Comparison of ENCODE assay signal across 11 cellular contexts in genomic region chr21:26007911-26008579, GRCh38.
DNase-seq lines count a peak whose midpoint lies in the region; ATAC-seq and TF ChIP-seq lines count a peak whose summit lies in the region.
"Had no signal": no experiment of that assay in that cellular context is flagged by ENCODE, and none has a peak within 500 bp of the region (broad histone marks: within the 10 kb centered on the region; RNA-seq: fewer than 3 reads in every experiment).

No MANE protein-coding gene starts in this region.

- H3K79me2 ChIP-seq in neural progenitor cell (ENCODE audit: low read depth), result peaks cover 63% of the 10 kb centered on the region
- H3K79me2 ChIP-seq in MM.1S (ENCODE audit: low read length), result no peaks in the 10 kb centered on the region

- peak; percentile 12 for DNase-seq in EH (ENCODE audit: low read depth)
- peak; percentile 42 for DNase-seq in NCI-H2196 treated with DMSO at 0.1 percent for 48 hours (lab: John Stamatoyannopoulos, UW; ENCODE audit: unreplicated experiment)
- no peak for DNase-seq in neural progenitor cell (ENCODE audit: low spot score)
- no peak for DNase-seq in GM10248 (ENCODE audit: extremely low spot score)
- DNase-seq in activated T-cell treated with anti-CD3 and anti-CD28 coated beads, Interleukin-2, amount 50 U/mL, for 1 hour, result no peak
- DNase-seq in MM.1S, result no peak
- DNase-seq in stimulated activated naive CD8-positive, alpha-beta T cell treated with anti-CD3 and anti-CD28 coated beads, Interleukin-15, Interleukin-2, amounts not matched to agents 100 U/mL and 50 U/mL, for 24 hours, result no peak
- DNase-seq: effector memory CD8-positive, alpha-beta T cell; stimulated activated CD4-positive, alpha-beta T cell treated with anti-CD3 and anti-CD28 coated beads, Interleukin-4, amount 100 ng/mL, for 1 hour had no signal

- no peaks in the 10 kb centered on the region for H3K27me3 ChIP-seq in endocrine pancreas (ENCODE audit: control insufficient read depth, insufficient read depth, low read length)
- no peaks in the 10 kb centered on the region for H3K27me3 ChIP-seq in neural progenitor cell
- H3K27me3 ChIP-seq in MM.1S (replicated peaks; ENCODE audit: insufficient read depth, low read length), result no peaks in the 10 kb centered on the region

- H3F3A ChIP-seq in neural progenitor cell (ENCODE audit: low read depth) (peaks cover 16% of the 10 kb centered on the region), MM.1S (ENCODE audit: insufficient read depth, low read length) (peaks cover 7% of the 10 kb centered on the region)

- no peak overlapping the region for H3K4me3 Mint-ChIP-seq in neural progenitor cell
- H3K4me3 Mint-ChIP-seq: effector memory CD8-positive, alpha-beta T cell; T-helper 1 cell treated with Interleukin-12 subunit alpha and Interleukin-12 subunit beta and Interleukin-4 antibody, amounts not matched to agents 30 μg/mL and 1 μg/mL, for 36 hours had no signal

- no peaks in the 10 kb centered on the region for H3K36me3 ChIP-seq in endocrine pancreas (ENCODE audit: control insufficient read depth, insufficient read depth, low read length)
- H3K36me3 ChIP-seq in neural progenitor cell, result peaks cover 5% of the 10 kb centered on the region
- no peaks in the 10 kb centered on the region for H3K36me3 ChIP-seq in MM.1S (replicated peaks; ENCODE audit: insufficient read depth, low read length)

- no peak overlapping the region for H3K27ac Mint-ChIP-seq in neural progenitor cell
- H3K27ac Mint-ChIP-seq: effector memory CD8-positive, alpha-beta T cell; T-helper 1 cell treated with Interleukin-12 subunit alpha and Interleukin-12 subunit beta and Interleukin-4 antibody, amounts not matched to agents 30 μg/mL and 1 μg/mL, for 36 hours had no signal

- peak overlapping the region; percentile 80 for H3K4me3 ChIP-seq in endocrine pancreas (ENCODE audit: control insufficient read depth, insufficient read depth, low read length)
- H3K4me3 ChIP-seq in neural progenitor cell, result no peak overlapping the region
- H3K4me3 ChIP-seq in MM.1S (ENCODE audit: low read length), result no peak overlapping the region

- H2AFZ ChIP-seq in neural progenitor cell (replicated peaks) (no peak overlapping the region), MM.1S (ENCODE audit: low read length) (no peak overlapping the region)

- no peaks in the 10 kb centered on the region for H3K27me3 Mint-ChIP-seq in neural progenitor cell (ENCODE audit: insufficient read depth, low read depth)
- H3K27me3 Mint-ChIP-seq: effector memory CD8-positive, alpha-beta T cell had no signal

- no peaks in the 10 kb centered on the region for H3K9me3 Mint-ChIP-seq in neural progenitor cell
- H3K9me3 Mint-ChIP-seq: T-helper 1 cell treated with Interleukin-12 subunit alpha and Interleukin-12 subunit beta and Interleukin-4 antibody, amounts not matched to agents 30 μg/mL and 1 μg/mL, for 36 hours had no signal

- no peaks in the 10 kb centered on the region for H3K9me2 ChIP-seq in MM.1S (replicated peaks; ENCODE audit: insufficient read depth, low read length)

- H3K27ac ChIP-seq in neural progenitor cell, result peak overlapping the region; percentile 0
- H3K27ac ChIP-seq in MM.1S (ENCODE audit: low read length), result no peak overlapping the region

- H3K4me1 Mint-ChIP-seq in neural progenitor cell, result peaks cover 4% of the 10 kb centered on the region

- no peak overlapping the region for H3K9ac ChIP-seq in endocrine pancreas (ENCODE audit: control insufficient read depth, insufficient read depth, low read length)
- H3K9ac ChIP-seq in neural progenitor cell, result no peak overlapping the region
- H3K9ac ChIP-seq in MM.1S (ENCODE audit: low read length), result no peak overlapping the region

- H4K20me1 ChIP-seq in neural progenitor cell (ENCODE audit: low read depth) (peaks cover 15% of the 10 kb centered on the region), MM.1S (ENCODE audit: insufficient read depth, low read length) (no peaks in the 10 kb centered on the region)

- no peaks in the 10 kb centered on the region for H3K9me3 ChIP-seq in endocrine pancreas (ENCODE audit: control insufficient read depth, low read length)
- no peaks in the 10 kb centered on the region for H3K9me3 ChIP-seq in neural progenitor cell (ENCODE audit: low read depth)
- H3K9me3 ChIP-seq in MM.1S (replicated peaks; ENCODE audit: insufficient read depth, low read length), result no peaks in the 10 kb centered on the region

- no peak overlapping the region for H3K4me2 ChIP-seq in neural progenitor cell
- H3K4me2 ChIP-seq in MM.1S (ENCODE audit: low read depth, low read length), result no peak overlapping the region

- peaks cover 8% of the 10 kb centered on the region for H3K36me3 Mint-ChIP-seq in neural progenitor cell

- POLR2A ChIA-PET in GM10248 (lab: Yijun Ruan, JAX), result no interaction called here

- no peak for ATAC-seq in stimulated activated naive CD8-positive, alpha-beta T cell treated with anti-CD3 and anti-CD28 coated beads, Interleukin-15, Interleukin-2, amounts not matched to agents 100 U/mL and 50 U/mL, for 24 hours
- ATAC-seq: effector memory CD8-positive, alpha-beta T cell had no signal

- H3K4me1 ChIP-seq in endocrine pancreas (ENCODE audit: control insufficient read depth, insufficient read depth, low read length), result peaks cover under 1% of the 10 kb centered on the region
- peaks cover 19% of the 10 kb centered on the region for H3K4me1 ChIP-seq in neural progenitor cell
- H3K4me1 ChIP-seq in MM.1S (ENCODE audit: low read length), result peaks cover 22% of the 10 kb centered on the region

- TF ChIP-seq CTCF in neural progenitor cell (IDR thresholded peaks at IDR 0.05) (no peak), GM10248 (IDR thresholded peaks at IDR 0.05; ENCODE audit: control extremely low read depth, extremely low read depth, low read depth, missing control alignments) (no peak), MM.1S (IDR thresholded peaks at IDR 0.05; ENCODE audit: low read length) (no peak)

- CTCF ChIA-PET in GM10248 (lab: Yijun Ruan, JAX), result interaction anchor here (1.1 to 1.2 kb wide), 2 partner anchors 24 to 39 kb away, joined by 3 read pairs; no protein-coding TSS in a partner anchor

Comparison
In these comparisons a context has a peak if more than half of its experiments do, and no peak if none do; other contexts are left out.
1. DNase-seq: peak in EH (single experiment) and NCI-H2196 treated with DMSO at 0.1 percent for 48 hours (single experiment); none in neural progenitor cell (single experiment), GM10248 (single experiment), activated T-cell treated with anti-CD3 and anti-CD28 coated beads, Interleukin-2, amount 50 U/mL, for 1 hour (single experiment), MM.1S (single experiment) and stimulated activated naive CD8-positive, alpha-beta T cell treated with anti-CD3 and anti-CD28 coated beads, Interleukin-15, Interleukin-2, amounts not matched to agents 100 U/mL and 50 U/mL, for 24 hours (single experiment).